In the genomic region with DNA sequence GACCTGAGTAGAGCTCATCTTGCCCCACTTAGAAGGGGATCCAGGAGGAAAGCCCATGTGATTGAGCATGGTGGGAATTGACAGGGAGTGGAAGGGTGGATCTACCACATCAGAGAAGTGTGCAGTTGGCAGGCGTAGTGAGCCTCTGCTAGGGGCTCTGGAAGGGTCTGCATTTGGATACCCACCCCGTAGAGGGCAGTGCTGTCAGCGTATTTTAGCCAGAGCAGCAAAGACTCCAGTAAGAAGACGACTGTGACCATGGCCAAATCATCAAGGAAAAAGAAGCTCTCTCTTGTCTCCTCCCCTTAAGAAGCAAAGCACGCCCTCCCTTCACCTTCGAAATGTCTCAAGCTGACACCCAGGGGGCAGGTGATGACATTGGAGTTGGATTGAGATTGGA, we compare ENCODE assay signal across 19 cellular contexts.
"Had no signal": no experiment of that assay in that cellular context is flagged by ENCODE, and none has a peak within 500 bp of the region (broad histone marks: within the 10 kb centered on the region; RNA-seq: fewer than 3 reads in every experiment).

No MANE protein-coding gene starts in this region.

- DNase-seq: activated CD4-positive, alpha-beta T cell treated with anti-CD3 and anti-CD28 coated beads for 1 hour; activated CD4-positive, alpha-beta T cell treated with anti-CD3 and anti-CD28 coated beads, Interleukin-2, amount 50 U/mL, for 1 hour; activated CD8-positive, alpha-beta T cell treated with anti-CD3 and anti-CD28 coated beads, Interleukin-2, amount 10 ng/mL, durations not matched to agents 7 days and 5 days; activated naive CD4-positive, alpha-beta T cell treated with Interleukin-2 at 50 U/mL for 16 hours; activated naive CD8-positive, alpha-beta T cell treated with anti-CD3 and anti-CD28 coated beads, Interleukin-2, amount 10 ng/mL, durations not matched to agents 7 days and 5 days; activated T-cell treated with anti-CD3 and anti-CD28 coated beads, Interleukin-2, amount 50 U/mL, for 4 hours; amniotic stem cell; effector memory CD8-positive, alpha-beta T cell; gastrocnemius medialis; hypothalamus; kidney glomerular epithelial cell; left lung; midbrain; pancreas; psoas muscle; stimulated activated CD4-positive, alpha-beta T cell treated with anti-CD3 and anti-CD28 coated beads, Interleukin-12 subunit alpha, Interleukin-12 subunit beta, amount 100 ng/mL, for 4 hours; substantia nigra; thyroid gland; WERI-Rb-1 had no signal
